Comparison of ENCODE assay signal across 23 cellular contexts in the genomic region with DNA sequence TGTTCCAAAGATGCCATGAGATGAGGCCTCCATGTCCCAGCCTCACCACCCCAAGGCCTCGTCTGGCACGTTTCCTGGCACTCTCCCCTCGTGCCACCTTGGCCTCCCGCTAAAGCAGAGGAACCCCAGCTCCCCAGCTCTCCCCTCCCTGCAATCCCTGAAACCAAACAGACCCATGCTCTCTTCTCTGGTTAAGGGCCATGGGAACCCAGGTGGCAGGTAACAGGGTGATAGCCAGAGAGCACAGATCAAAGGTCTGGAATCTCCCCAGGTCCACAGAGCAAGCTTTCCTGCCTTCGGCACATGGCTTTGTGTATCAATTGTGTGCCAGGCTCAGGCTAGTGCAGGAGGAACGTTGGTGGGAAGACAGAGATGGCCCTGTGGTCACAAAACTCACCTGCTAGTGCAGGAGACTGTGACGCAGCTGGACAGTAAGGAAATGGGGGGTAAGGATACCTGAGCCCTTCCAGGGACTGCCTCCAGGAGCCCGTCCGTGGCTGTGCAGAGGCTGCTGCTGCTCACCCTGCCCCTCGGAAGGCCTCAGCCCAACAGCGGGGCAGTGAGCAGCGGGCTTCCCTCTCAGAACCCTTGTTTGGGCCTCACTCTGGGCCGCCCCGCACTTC. TPM values are rescaled to one million over a fixed set of nuclear protein-coding genes. Genes with fewer than 3 reads are reported as not detected.
"Had no signal": no experiment of that assay in that cellular context is flagged by ENCODE, and none has a peak within 500 bp of the region (broad histone marks: within the 10 kb centered on the region; RNA-seq: fewer than 3 reads in every experiment).

No MANE protein-coding gene starts in this region.

- H3K4me1 ChIP-seq: body of pancreas, neural progenitor cell, vagina had no signal

- H3K4me1 Mint-ChIP-seq: activated naive CD4-positive, alpha-beta T cell treated with anti-CD3 and anti-CD28 coated beads, Interleukin-2, amount 50 U/mL, for 24 hours; mesothelial cell of epicardium; neural progenitor cell had no signal

- H3K4me2 ChIP-seq: neural progenitor cell had no signal

- DNase-seq: activated CD4-positive, alpha-beta T cell treated with anti-CD3 and anti-CD28 coated beads for 4 hours; activated CD4-positive, alpha-beta T cell treated with anti-CD3 and anti-CD28 coated beads, Interleukin-2, amount 50 U/mL, for 48 hours; activated CD4-positive, CD25-positive, alpha-beta regulatory T cell; activated effector memory CD4-positive, alpha-beta T cell treated with anti-CD3 and anti-CD28 coated beads, Interleukin-2, amount 50 U/mL, for 16 hours; body of pancreas; central memory CD4-positive, alpha-beta T cell; dermis blood vessel endothelial cell; effector memory CD4-positive, alpha-beta T cell; hypothalamus; naive thymus-derived CD8-positive, alpha-beta T cell; stimulated activated CD4-positive, alpha-beta T cell treated with anti-CD3 and anti-CD28 coated beads, Interleukin-4, amount 100 ng/mL, for 1 hour; stimulated activated naive CD4-positive, alpha-beta T cell; T-helper 17 cell had no signal

- H3K36me3 ChIP-seq: neural progenitor cell had no signal

- H3K9ac ChIP-seq: neural progenitor cell had no signal

- H3K27me3 ChIP-seq: body of pancreas, esophagus muscularis mucosa, neural progenitor cell, vagina had no signal

- H3K4me3 ChIP-seq: body of pancreas, esophagus muscularis mucosa, neural progenitor cell, prostate gland, thoracic aorta, vagina had no signal

- H3K27ac Mint-ChIP-seq: activated naive CD4-positive, alpha-beta T cell treated with anti-CD3 and anti-CD28 coated beads, Interleukin-2, amount 50 U/mL, for 24 hours; mesothelial cell of epicardium; neural progenitor cell; T-helper 17 cell; type B pancreatic cell had no signal

- H3K27me3 Mint-ChIP-seq: activated naive CD4-positive, alpha-beta T cell treated with anti-CD3 and anti-CD28 coated beads, Interleukin-2, amount 50 U/mL, for 24 hours; naive thymus-derived CD8-positive, alpha-beta T cell; T-helper 17 cell; type B pancreatic cell had no signal

- H2AFZ ChIP-seq: neural progenitor cell had no signal

- FAIRE-seq: endothelial cell of umbilical vein, frontal cortex had no signal

- H3K27ac ChIP-seq: body of pancreas, esophagus muscularis mucosa, neural progenitor cell, prostate gland, thoracic aorta, vagina had no signal

- H3K9me3 ChIP-seq: body of pancreas, esophagus muscularis mucosa, prostate gland, thoracic aorta, vagina had no signal

- H3K4me3 Mint-ChIP-seq: activated naive CD4-positive, alpha-beta T cell treated with anti-CD3 and anti-CD28 coated beads, Interleukin-2, amount 50 U/mL, for 24 hours; mesothelial cell of epicardium; naive thymus-derived CD8-positive, alpha-beta T cell; neural progenitor cell; T-helper 17 cell; type B pancreatic cell had no signal

- H3K9me3 Mint-ChIP-seq: activated naive CD4-positive, alpha-beta T cell treated with anti-CD3 and anti-CD28 coated beads, Interleukin-2, amount 50 U/mL, for 24 hours; mesothelial cell of epicardium; naive thymus-derived CD8-positive, alpha-beta T cell; neural progenitor cell; type B pancreatic cell had no signal

RNA-seq across cellular contexts. Expression of gene MYH7B, which starts 39.0 kb away (rescaled TPM):
- total RNA-seq: endothelial cell of umbilical vein, frontal cortex had no signal
